Comparison of ENCODE assay signal across 34 cellular contexts in the genomic region with DNA sequence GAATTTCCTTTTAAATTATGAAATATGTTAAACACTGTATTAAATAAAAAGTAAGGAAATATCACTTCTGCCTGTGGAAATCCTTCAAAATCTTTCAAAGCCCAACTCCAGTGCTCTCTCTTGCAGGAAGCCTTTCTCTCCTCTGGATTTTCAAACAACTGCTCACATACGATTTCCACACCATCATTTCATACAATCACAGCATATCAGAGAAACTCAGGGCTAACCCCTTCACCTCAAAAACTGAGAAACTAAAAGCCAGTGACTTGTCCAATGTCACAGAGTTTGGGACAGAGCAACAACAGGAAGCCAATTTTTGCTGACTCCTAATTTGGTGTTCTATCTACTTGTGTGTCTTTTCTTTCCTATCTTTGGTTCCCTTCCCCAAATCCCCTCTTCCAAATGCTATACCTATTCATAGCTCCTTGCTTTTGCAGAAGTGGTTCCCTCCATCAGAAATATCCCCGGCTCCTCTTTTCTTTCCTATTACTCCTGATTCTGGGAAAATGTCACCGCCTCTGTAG. TPM values are rescaled to one million over a fixed set of nuclear protein-coding genes. Genes with fewer than 3 reads are reported as not detected.
"Had no signal": no experiment of that assay in that cellular context is flagged by ENCODE, and none has a peak within 500 bp of the region (broad histone marks: within the 10 kb centered on the region; RNA-seq: fewer than 3 reads in every experiment).

No MANE protein-coding gene starts in this region.

- ATAC-seq: natural killer cell; psoas muscle; right cardiac atrium; sciatic nerve; stimulated activated memory B cell treated with anti-CD40 and anti-IgM and Interleukin-4, amounts not matched to agents 10 μg/mL and 1 μg/mL and 100 μg/mL, for 72 hours; stimulated activated naive CD8-positive, alpha-beta T cell treated with anti-CD3 and anti-CD28 coated beads, Interleukin-15, amount 100 ng/mL, for 72 hours; stimulated activated naive CD8-positive, alpha-beta T cell treated with anti-CD3 and anti-CD28 coated beads, Interleukin-15, Interleukin-2, amounts not matched to agents 100 U/mL and 50 U/mL, for 24 hours had no signal

- H3K4me1 ChIP-seq: neural progenitor cell, parathyroid adenoma, psoas muscle, suprapubic skin, testis, tibial artery, transverse colon, uterus had no signal

- H2AFZ ChIP-seq: neural progenitor cell, parathyroid adenoma had no signal

- H3K36me3 ChIP-seq: neural progenitor cell, ovary, spleen, suprapubic skin, tibial artery, transverse colon, upper lobe of right lung, uterus had no signal

- H3K27ac ChIP-seq: neural progenitor cell, ovary, parathyroid adenoma, psoas muscle, skin epidermis, spleen, suprapubic skin, testis, tibial artery, transverse colon, upper lobe of right lung, uterus had no signal

- H3K36me3 Mint-ChIP-seq: natural killer cell had no signal

- H3K79me2 ChIP-seq: parathyroid adenoma had no signal

- H3K27ac Mint-ChIP-seq: natural killer cell; nephron; neural progenitor cell; progenitor cell of endocrine pancreas; stimulated activated memory B cell treated with anti-CD40 and anti-IgM and Interleukin-4, amounts not matched to agents 10 μg/mL and 1 μg/mL and 100 μg/mL, for 72 hours; stimulated activated naive CD8-positive, alpha-beta T cell treated with anti-CD3 and anti-CD28 coated beads, Interleukin-15, amount 100 ng/mL, for 72 hours; type B pancreatic cell had no signal

- H3K4me1 Mint-ChIP-seq: nephron; stimulated activated memory B cell treated with anti-CD40 and anti-IgM and Interleukin-4, amounts not matched to agents 10 μg/mL and 1 μg/mL and 100 μg/mL, for 72 hours; stimulated activated naive CD8-positive, alpha-beta T cell treated with anti-CD3 and anti-CD28 coated beads, Interleukin-15, amount 100 ng/mL, for 72 hours had no signal

- H3K4me2 ChIP-seq: neural progenitor cell, smooth muscle cell had no signal

- H3K9me3 Mint-ChIP-seq: natural killer cell; nephron; neural progenitor cell; stimulated activated memory B cell treated with anti-CD40 and anti-IgM and Interleukin-4, amounts not matched to agents 10 μg/mL and 1 μg/mL and 100 μg/mL, for 72 hours; stimulated activated naive CD8-positive, alpha-beta T cell treated with anti-CD3 and anti-CD28 coated beads, Interleukin-15, amount 100 ng/mL, for 72 hours; type B pancreatic cell had no signal

- H3K9ac ChIP-seq: neural progenitor cell, parathyroid adenoma had no signal

- H3K4me3 ChIP-seq: neural progenitor cell, ovary, psoas muscle, skin epidermis, smooth muscle cell, spleen, suprapubic skin, testis, tibial artery, transverse colon, upper lobe of right lung, uterus had no signal

- H3K9me3 ChIP-seq: ovary, psoas muscle, spleen, suprapubic skin, testis, tibial artery, transverse colon, upper lobe of right lung, uterus had no signal

- H3K4me3 Mint-ChIP-seq: natural killer cell; nephron; neural progenitor cell; stimulated activated memory B cell treated with anti-CD40 and anti-IgM and Interleukin-4, amounts not matched to agents 10 μg/mL and 1 μg/mL and 100 μg/mL, for 72 hours; stimulated activated naive CD8-positive, alpha-beta T cell treated with anti-CD3 and anti-CD28 coated beads, Interleukin-15, amount 100 ng/mL, for 72 hours; type B pancreatic cell had no signal

- H3K27me3 ChIP-seq: ovary, testis, uterus had no signal

- DNase-seq: natural killer cell; occipital lobe; ovary; posterior cingulate gyrus; psoas muscle; right cardiac atrium; spleen; stimulated activated CD4-positive, alpha-beta T cell treated with anti-CD3 and anti-CD28 coated beads, Interleukin-12 subunit alpha, Interleukin-12 subunit beta, amount 100 ng/mL, for 4 hours; stimulated activated CD4-positive, alpha-beta T cell treated with anti-CD3 and anti-CD28 coated beads, Interleukin-1b, Interleukin-23, amount 100 ng/mL, for 48 hours; stimulated activated CD4-positive, alpha-beta T cell treated with anti-CD3 and anti-CD28 coated beads, Interleukin-4, amount 100 ng/mL, for 1 hour; stimulated activated CD4-positive, alpha-beta T cell treated with anti-CD3 and anti-CD28 coated beads, Interleukin-4, amount 100 ng/mL, for 4 hours; stimulated activated CD8-positive, alpha-beta memory T cell treated with anti-CD3 and anti-CD28 coated beads, Interleukin-4, amount 100 ng/mL, for 48 hours; stimulated activated naive CD4-positive, alpha-beta T cell; stimulated activated naive CD8-positive, alpha-beta T cell treated with anti-CD3 and anti-CD28 coated beads, Interleukin-15, amount 100 ng/mL, for 72 hours; stimulated activated naive CD8-positive, alpha-beta T cell treated with anti-CD3 and anti-CD28 coated beads, Interleukin-15, Interleukin-2, amounts not matched to agents 100 U/mL and 50 U/mL, for 24 hours; substantia nigra; testis; tibial artery; transverse colon; upper lobe of right lung; uterus had no signal

RNA-seq across cellular contexts. Expression of a gene that starts 12.4 kb away (rescaled TPM):
- total RNA-seq: osteoblast, progenitor cell of endocrine pancreas, smooth muscle cell had no signal
- polyA plus RNA-seq: neural cell, smooth muscle cell had no signal

RNA-seq across cellular contexts. Expression of a gene that starts 54.6 kb away (rescaled TPM):
- total RNA-seq: occipital lobe, osteoblast, progenitor cell of endocrine pancreas, smooth muscle cell, urinary bladder had no signal
- polyA plus RNA-seq: neural cell, smooth muscle cell had no signal
